9 cellular contexts compared by ENCODE assay signal in the genomic region with DNA sequence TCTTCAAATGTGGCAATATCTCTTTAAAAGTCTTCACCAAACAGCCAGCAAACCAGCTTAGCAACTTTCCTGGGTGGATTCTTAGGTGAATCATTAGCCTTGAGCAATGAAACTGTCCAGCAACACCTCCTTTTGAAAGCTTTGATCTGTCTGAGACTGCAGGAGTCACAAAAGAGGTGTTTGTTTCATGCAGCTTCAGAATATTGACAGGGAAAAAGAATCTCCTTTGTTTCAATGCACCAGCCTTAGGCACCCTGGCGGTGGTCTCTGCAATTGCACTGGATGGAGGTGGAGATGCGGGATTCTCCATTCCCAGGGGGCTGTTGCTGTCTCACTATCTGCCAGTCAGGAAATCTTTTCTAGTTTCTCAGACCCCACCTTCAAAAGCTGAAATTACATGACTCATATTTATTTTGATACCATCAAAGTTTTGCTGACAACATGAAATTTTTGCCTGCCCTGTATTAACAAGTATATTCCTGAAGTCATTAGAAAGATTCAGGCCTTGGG.
DNase-seq lines count a peak whose midpoint lies in the region; ATAC-seq lines count a peak whose summit lies in the region.
"Had no signal": no experiment of that assay in that cellular context is flagged by ENCODE, and none has a peak within 500 bp of the region (broad histone marks: within the 10 kb centered on the region; RNA-seq: fewer than 3 reads in every experiment).

No MANE protein-coding gene starts in this region.

- no peak for ATAC-seq in GM21576 (IDR thresholded peaks at IDR 0.05; ENCODE audit: unreplicated experiment)

- DNase-seq in SIG-M5 treated with dmso at 0.1 percent for 504 hours (lab: John Stamatoyannopoulos, UW; ENCODE audit: unreplicated experiment) (peak; percentile 57), SIG-M5 (lab: John Stamatoyannopoulos, UW) (no peak), NCI-H69 (lab: John Stamatoyannopoulos, UW) (peak; percentile 42), glomerular visceral epithelial cell (ENCODE audit: extremely low spot score) (peak; percentile 84), ureter (ENCODE audit: low spot score) (peak; percentile 55), AG20443 (ENCODE audit: low spot score) (no peak), GM19238 (ENCODE audit: insufficient read length, low spot score) (no peak)
- DNase-seq: sigmoid colon had no signal

Comparison
In these comparisons a context has a peak if more than half of its experiments do, and no peak if none do; other contexts are left out.
1. DNase-seq: peak in SIG-M5 treated with dmso at 0.1 percent for 504 hours (single experiment), NCI-H69 (single experiment), glomerular visceral epithelial cell (single experiment) and ureter (single experiment); none in SIG-M5 (single experiment), AG20443 (single experiment) and GM19238 (single experiment).